ENCODE assay signal across 27 cellular contexts in genomic region chr10:43930243-43930642, GRCh38.
"Had no signal": no experiment of that assay in that cellular context is flagged by ENCODE, and none has a peak within 500 bp of the region (broad histone marks: within the 10 kb centered on the region; RNA-seq: fewer than 3 reads in every experiment).

No MANE protein-coding gene starts in this region.

- H3K4me3 ChIP-seq: left ventricle myocardium inferior, lung, neural progenitor cell, ovary, right atrium auricular region, right lobe of liver, smooth muscle cell, transverse colon, upper lobe of left lung, uterus had no signal

- FAIRE-seq: islet of Langerhans had no signal

- H3K27ac ChIP-seq: left ventricle myocardium inferior, neural progenitor cell, neutrophil, ovary, right atrium auricular region, right lobe of liver, transverse colon, upper lobe of left lung, uterus had no signal

- H3K36me3 ChIP-seq: left ventricle myocardium inferior, neural progenitor cell, neutrophil, ovary, right atrium auricular region, right lobe of liver, transverse colon, upper lobe of left lung, uterus had no signal

- ATAC-seq: natural killer cell; stimulated activated memory B cell treated with anti-CD40 and anti-IgM and Interleukin-4, amounts not matched to agents 10 μg/mL and 1 μg/mL and 100 μg/mL, for 72 hours; stimulated activated naive CD8-positive, alpha-beta T cell treated with anti-CD3 and anti-CD28 coated beads, Interleukin-15, amount 100 ng/mL, for 72 hours had no signal

- H3K4me2 ChIP-seq: neural progenitor cell had no signal

- H3K27me3 ChIP-seq: neural progenitor cell, neutrophil, ovary, right atrium auricular region, right lobe of liver, transverse colon, upper lobe of left lung, uterus had no signal

- H3K4me1 ChIP-seq: neural progenitor cell, right lobe of liver, transverse colon, upper lobe of left lung, uterus had no signal

- H3K9me3 ChIP-seq: neutrophil, ovary, right lobe of liver, transverse colon, upper lobe of left lung had no signal

- H2AFZ ChIP-seq: neural progenitor cell had no signal

- DNase-seq: hypothalamus; immature natural killer cell; left ventricle myocardium inferior; mesendoderm; naive B cell; natural killer cell; nephron progenitor cell; occipital lobe; ovary; stimulated activated CD4-positive, alpha-beta T cell treated with anti-CD3 and anti-CD28 coated beads, Interleukin-1b, Interleukin-23, amount 100 ng/mL, for 48 hours; stimulated activated CD4-positive, alpha-beta T cell treated with anti-CD3 and anti-CD28 coated beads, Interleukin-2, amount 100 ng/mL, for 48 hours; stimulated activated CD4-positive, alpha-beta T cell treated with anti-CD3 and anti-CD28 coated beads, Interleukin-4, amount 100 ng/mL, for 4 hours; stimulated activated CD8-positive, alpha-beta memory T cell treated with anti-CD3 and anti-CD28 coated beads, Interleukin-4, amount 100 ng/mL, for 48 hours; stimulated activated naive CD4-positive, alpha-beta T cell treated with Interleukin-2 at 50 U/mL for 16 hours; stimulated activated naive CD8-positive, alpha-beta T cell treated with anti-CD3 and anti-CD28 coated beads, Interleukin-15, amount 100 ng/mL, for 72 hours; substantia nigra; transverse colon; uterus had no signal

- H3K9ac ChIP-seq: neural progenitor cell had no signal
